16 cellular contexts compared by ENCODE assay signal in the genomic region with DNA sequence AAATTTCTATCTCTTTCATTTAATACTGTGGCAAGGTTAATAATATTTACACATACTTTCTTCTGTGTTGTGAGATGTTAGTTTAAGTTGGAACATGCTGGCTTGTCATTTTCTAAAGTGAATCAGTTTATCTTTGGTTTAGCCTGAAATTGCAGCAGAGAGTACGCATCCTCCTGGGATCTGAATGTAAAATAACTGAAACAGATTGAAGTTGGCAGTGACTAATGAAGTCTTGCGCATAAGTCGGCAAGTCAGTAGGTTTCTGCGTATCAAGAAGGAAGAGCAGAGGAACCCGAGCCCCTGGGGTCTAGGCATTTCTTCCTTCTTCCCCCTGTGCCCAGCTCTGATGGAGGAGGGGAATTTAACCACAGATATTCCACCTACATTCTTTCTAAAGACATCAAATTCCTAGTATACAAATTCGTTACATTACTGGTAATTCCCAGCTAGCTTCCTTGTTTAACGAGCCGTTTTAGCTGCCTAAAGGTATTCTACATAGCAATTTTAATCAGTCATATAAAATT.
A peak's percentile ranks its signal among the peaks of the same experiment; 100 is the strongest.
DNase-seq lines count a peak whose midpoint lies in the region; ATAC-seq, FAIRE-seq and TF ChIP-seq lines count a peak whose summit lies in the region.
"Had no signal": no experiment of that assay in that cellular context is flagged by ENCODE, and none has a peak within 500 bp of the region (broad histone marks: within the 10 kb centered on the region; RNA-seq: fewer than 3 reads in every experiment).

No MANE protein-coding gene starts in this region.

- no peak overlapping the region for H3K4me3 ChIP-seq in IMR-90 (ENCODE audit: insufficient read depth, low read depth, low read length)
- peak overlapping the region; percentile 1; the same call in 1 of the 2 replicates for H3K4me3 ChIP-seq in iPS-20b (ENCODE audit: low read length)
- H3K4me3 ChIP-seq in HepG2 (replicated peaks in 1 of 3; ENCODE audit: insufficient read depth in 1 of 3, low read depth in 2 of 3, low read length in 3 of 3), result no peak overlapping the region
- no peak overlapping the region for H3K4me3 ChIP-seq in kidney (ENCODE audit: low read length in 2 of 2)
- H3K4me3 ChIP-seq: HAP-1 had no signal

- no peak for TF ChIP-seq CTCF in IMR-90 (conservative IDR thresholded peaks at IDR 0.05; ENCODE audit: low read depth, low read length)
- TF ChIP-seq CTCF in chondrocyte (IDR thresholded peaks at IDR 0.05), result no peak
- no peak for TF ChIP-seq CTCF in osteocyte (IDR thresholded peaks at IDR 0.05)
- no peak for TF ChIP-seq CTCF in HepG2 (CRISPR knock-in tag; IDR thresholded peaks at IDR 0.05)
- TF ChIP-seq CTCF in kidney (IDR thresholded peaks at IDR 0.05; ENCODE audit: borderline replicate concordance, extremely low read depth, insufficient read depth), result no peak

- 83% methylated on average over 2 of the region's 8 CpGs; no CpG with 5 or more reads in 1 of the 2 experiments for WGBS in IMR-90 (ENCODE audit: extremely low coverage in 2 of 2, insufficient read length in 1 of 2), 2 experiments
- WGBS in HepG2 (ENCODE audit: low lambda C conversion rate), result 95% methylated on average over 8 of the region's 8 CpGs

- no peak overlapping the region for H2BK5ac ChIP-seq in IMR-90 (ENCODE audit: low read depth, low read length, poor library complexity, severe bottlenecking)

- no peaks in the 10 kb centered on the region for H3K79me2 ChIP-seq in HepG2 (ENCODE audit: insufficient read depth, low read length)

- H3K27ac Mint-ChIP-seq in chondrocyte (ENCODE audit: unreplicated experiment), result peak overlapping the region; percentile 39
- H3K27ac Mint-ChIP-seq in osteocyte (ENCODE audit: unreplicated experiment), result peak overlapping the region; percentile 12

- H3K4me2 ChIP-seq in IMR-90 (ENCODE audit: low read depth, low read length), result no peak overlapping the region
- no peak overlapping the region for H3K4me2 ChIP-seq in HepG2 (ENCODE audit: low read depth, low read length)

- no peak overlapping the region for H2BK120ac ChIP-seq in IMR-90 (ENCODE audit: low read depth, low read length)

- no peak overlapping the region for H3K27ac ChIP-seq in IMR-90 (ENCODE audit: insufficient read depth, low read length)
- no peak overlapping the region for H3K27ac ChIP-seq in iPS-20b (ENCODE audit: low read length)
- no peak overlapping the region for H3K27ac ChIP-seq in HepG2 (ENCODE audit: extremely low read length, insufficient read depth, low read length)
- no peak overlapping the region for H3K27ac ChIP-seq in kidney (ENCODE audit: low read depth in 2 of 2, low read length in 2 of 2)

- H3K4me1 Mint-ChIP-seq in chondrocyte (ENCODE audit: low read depth), result peaks cover 53% of the 10 kb centered on the region
- peaks cover 41% of the 10 kb centered on the region for H3K4me1 Mint-ChIP-seq in osteocyte (ENCODE audit: unreplicated experiment)

- intact Hi-C loops in IMR-90 (cut with micrococcal nuclease) (no loop called here), HepG2 (cut with micrococcal nuclease; ENCODE audit: unreplicated experiment) (no loop called here), kidney (cut with DNase I) (no loop called here)

- H3K4ac ChIP-seq in IMR-90 (ENCODE audit: low read depth, low read length), result no peak overlapping the region

- no peaks in the 10 kb centered on the region for H3K79me1 ChIP-seq in IMR-90 (ENCODE audit: low read depth in 1 of 2, low read length in 2 of 2)

- H2BK15ac ChIP-seq in IMR-90 (ENCODE audit: low read depth, low read length), result no peak overlapping the region

- H3K9me1 ChIP-seq in IMR-90 (ENCODE audit: insufficient read depth, low read length), result peaks cover 4% of the 10 kb centered on the region

- ATAC-seq in IMR-90 (ENCODE audit: low read depth) (peak; percentile 11), HepG2 (no peak)
- ATAC-seq: Panc1 had no signal

- H3K9me3 Mint-ChIP-seq in chondrocyte (ENCODE audit: low read depth) (peaks cover 2% of the 10 kb centered on the region), osteocyte (ENCODE audit: unreplicated experiment) (no peaks in the 10 kb centered on the region)

- BruUV-seq in IMR-90 (replicated peaks; lab: Mats Ljungman, UMichigan) (no TSS peak), HepG2 (replicated peaks; lab: Mats Ljungman, UMichigan) (no TSS peak)

- H3K36me3 ChIP-seq in IMR-90 (ENCODE audit: control insufficient read depth, insufficient read depth, low read length), result no peaks in the 10 kb centered on the region
- H3K36me3 ChIP-seq in iPS-20b (ENCODE audit: insufficient read depth, low read depth, low read length), result no peaks in the 10 kb centered on the region
- no peaks in the 10 kb centered on the region for H3K36me3 ChIP-seq in HepG2 (replicated peaks in 1 of 2; ENCODE audit: control insufficient read depth in 1 of 2, insufficient read depth in 2 of 2, low read length in 2 of 2)
- peaks cover 0 to 3% of the 10 kb centered on the region in 2 donors for H3K36me3 ChIP-seq in kidney (ENCODE audit: control insufficient read depth in 1 of 2, insufficient read depth in 2 of 2, low read length in 2 of 2)
- H3K36me3 ChIP-seq: HAP-1 had no signal

- peak; percentile 18 for DNase-seq in IMR-90
- DNase-seq in chondrocyte (ENCODE audit: low spot score), result no peak
- no peak for DNase-seq in osteocyte (ENCODE audit: extremely low spot score, unreplicated experiment)
- no peak for DNase-seq in NCI-H2107 treated with DMSO at 0.1 percent for 48 hours (lab: John Stamatoyannopoulos, UW; ENCODE audit: unreplicated experiment)
- no peak for DNase-seq in HepG2 (ENCODE audit: low spot score)
- DNase-seq in kidney, result no peak
- no peak for DNase-seq in occipital lobe (lab: John Stamatoyannopoulos, UW)
- DNase-seq: C1 segment of cervical spinal cord, DND-41, GDM1, MV-4-11, NCI-H2227 treated with DMSO at 0.1 percent for 48 hours, NCI-H524 had no signal

- dilution Hi-C loops in IMR-90 (cut with HindIII; ENCODE audit: low sequenced_read_pairs, unreplicated experiment), result no loop called here

- H4K8ac ChIP-seq in IMR-90 (ENCODE audit: low read depth in 2 of 2, low read length in 2 of 2), result no peak overlapping the region

- no peak for TF ChIP-seq POLR2A in IMR-90 (IDR thresholded peaks at IDR 0.05; ENCODE audit: low read depth, low read length)
- TF ChIP-seq POLR2A in HepG2 (IDR thresholded peaks at IDR 0.05; ENCODE audit: insufficient read depth in 1 of 2, low read depth in 2 of 2, low read length in 2 of 2), result no peak

- H3K9ac ChIP-seq in IMR-90 (ENCODE audit: low read depth, low read length), result no peak overlapping the region
- H3K9ac ChIP-seq in iPS-20b (ENCODE audit: low read depth, low read length), result peak overlapping the region; percentile 30; the same call in 1 of the 2 replicates
- no peak overlapping the region for H3K9ac ChIP-seq in HepG2 (ENCODE audit: insufficient read depth, low read depth, low read length)
- H3K9ac ChIP-seq in kidney (ENCODE audit: low read length in 2 of 2), result no peak overlapping the region

- peaks cover 3% of the 10 kb centered on the region; the same call in 1 of the 2 replicates for H4K20me1 ChIP-seq in IMR-90 (ENCODE audit: insufficient read depth, low read length)
- H4K20me1 ChIP-seq in HepG2 (ENCODE audit: insufficient read depth, low read length), result no peaks in the 10 kb centered on the region

- no peak overlapping the region for H4K91ac ChIP-seq in IMR-90 (ENCODE audit: insufficient read depth, low read depth, low read length)

- no peak for FAIRE-seq in HepG2 (lab: Jason Lieb, UNC)
- FAIRE-seq in kidney (lab: Jason Lieb, UNC), result no peak

- H3K56ac ChIP-seq in IMR-90 (ENCODE audit: extremely low read depth, insufficient read depth, low read length), result no peak overlapping the region

- no peak overlapping the region for H2BK20ac ChIP-seq in IMR-90 (ENCODE audit: low read depth, low read length)

- H3K4me3 Mint-ChIP-seq in chondrocyte (ENCODE audit: unreplicated experiment), result no peak overlapping the region
- H3K4me3 Mint-ChIP-seq in osteocyte (ENCODE audit: unreplicated experiment), result no peak overlapping the region

- POLR2A ChIA-PET in IMR-90 (lab: Charles Lee; ENCODE audit: unreplicated experiment), result no interaction called here
- POLR2A ChIA-PET in HepG2 (lab: Yijun Ruan, JAX), result no interaction called here

- CTCF ChIA-PET in IMR-90 (lab: Yijun Ruan, JAX) (interaction anchor here (0.6 kb wide), 1 partner anchor 208 kb away, joined by 3 read pairs; no protein-coding TSS in a partner anchor), HepG2 (lab: Yijun Ruan, JAX; ENCODE audit: low intra/inter-chr PET ratio, low total read pairs) (no interaction called here)

- in situ Hi-C loops in IMR-90 (cut with MboI; ENCODE audit: low sequenced_read_pairs) (no loop called here), HepG2 (cut with HindIII; ENCODE audit: extremely low pct_ligation_motif_present, low pct_unique_long_range_greater_than_20kb) (no loop called here)

- no peak overlapping the region for H3K23ac ChIP-seq in IMR-90 (ENCODE audit: low read depth, low read length)

- no peak overlapping the region for H3K18ac ChIP-seq in IMR-90 (ENCODE audit: low read depth, low read length)

- H3K14ac ChIP-seq in IMR-90 (replicated peaks; ENCODE audit: low read depth, low read length), result no peak overlapping the region

- H2AFZ ChIP-seq in IMR-90 (replicated peaks; ENCODE audit: low read length, poor library complexity) (no peak overlapping the region), HepG2 (ENCODE audit: low read length) (no peak overlapping the region)

- H3K27me3 Mint-ChIP-seq in chondrocyte (ENCODE audit: low read depth), result no peaks in the 10 kb centered on the region
- H3K27me3 Mint-ChIP-seq in osteocyte (ENCODE audit: unreplicated experiment), result no peaks in the 10 kb centered on the region

- H3K27me3 ChIP-seq in IMR-90 (ENCODE audit: control insufficient read depth, insufficient read depth, low read length) (no peaks in the 10 kb centered on the region), iPS-20b (ENCODE audit: insufficient read depth, low read length) (no peaks in the 10 kb centered on the region), HepG2 (ENCODE audit: control insufficient read depth in 1 of 2, insufficient read depth in 2 of 2, low read length in 2 of 2) (no peaks in the 10 kb centered on the region)

- H3K9me3 ChIP-seq in IMR-90 (ENCODE audit: control insufficient read depth, insufficient read depth, low read length) (no peaks in the 10 kb centered on the region), iPS-20b (ENCODE audit: insufficient read depth, low read depth, low read length) (no peaks in the 10 kb centered on the region), HepG2 (ENCODE audit: low read length) (no peaks in the 10 kb centered on the region), kidney (ENCODE audit: control insufficient read depth in 1 of 2, low read length in 2 of 2) (no peaks in the 10 kb centered on the region)
- H3K9me3 ChIP-seq: HAP-1 had no signal

- no peak overlapping the region for H2AK9ac ChIP-seq in IMR-90 (replicated peaks; ENCODE audit: low read depth, low read length, poor library complexity)

- H3K36me3 Mint-ChIP-seq in chondrocyte (ENCODE audit: low read depth), result no peaks in the 10 kb centered on the region
- no peaks in the 10 kb centered on the region for H3K36me3 Mint-ChIP-seq in osteocyte (ENCODE audit: unreplicated experiment)

- H2AK5ac ChIP-seq in IMR-90 (ENCODE audit: low read depth, low read length), result no peak overlapping the region

- TF ChIP-seq EP300 in HepG2 (IDR thresholded peaks at IDR 0.05; ENCODE audit: low read depth in 2 of 2, low read length in 2 of 2) (no peak), HepG2 (CRISPR knock-in tag; IDR thresholded peaks at IDR 0.05; ENCODE audit: borderline replicate concordance) (no peak)

- no peak overlapping the region for H4K5ac ChIP-seq in IMR-90 (ENCODE audit: low read depth, low read length)

- peaks cover 3% of the 10 kb centered on the region for H3K4me1 ChIP-seq in IMR-90 (ENCODE audit: control insufficient read depth, insufficient read depth, low read length)
- H3K4me1 ChIP-seq in iPS-20b (ENCODE audit: insufficient read depth, low read length), result peaks cover 29% of the 10 kb centered on the region
- no peaks in the 10 kb centered on the region for H3K4me1 ChIP-seq in HepG2 (ENCODE audit: insufficient read depth, low read length)
- H3K4me1 ChIP-seq in kidney (ENCODE audit: control insufficient read depth in 1 of 2, insufficient read depth in 1 of 2, low read depth in 1 of 2, low read length in 2 of 2), result no peaks in the 10 kb centered on the region
- H3K4me1 ChIP-seq: HAP-1 had no signal

- TF ChIP-seq RAD21 in IMR-90 (IDR thresholded peaks at IDR 0.05; ENCODE audit: low read length) (no peak), HepG2 (CRISPR knock-in tag; IDR thresholded peaks at IDR 0.05) (no peak)
